In genomic region chr7:3548815-3549214, GRCh38 we compare ENCODE assay signal across 20 cellular contexts.
"Had no signal": no experiment of that assay in that cellular context is flagged by ENCODE, and none has a peak within 500 bp of the region (broad histone marks: within the 10 kb centered on the region; RNA-seq: fewer than 3 reads in every experiment).

No MANE protein-coding gene starts in this region.

- FAIRE-seq: endometrium had no signal

- H3K9me3 ChIP-seq: sigmoid colon, thoracic aorta, upper lobe of right lung had no signal

- ATAC-seq: activated CD4-positive, CD25-positive, alpha-beta regulatory T cell treated with anti-CD3 and anti-CD28 coated beads, Interleukin-2, amount 50 U/mL, for 24 hours; activated naive CD8-positive, alpha-beta T cell treated with anti-CD3 and anti-CD28 coated beads, Interleukin-2, amount 50 U/mL, for 24 hours; stimulated activated naive B cell treated with anti-CD40 and anti-IgM and Interleukin-4, amounts not matched to agents 10 μg/mL and 1 μg/mL and 100 μg/mL, for 72 hours; upper lobe of right lung had no signal

- DNase-seq: activated CD8-positive, alpha-beta memory T cell treated with anti-CD3 and anti-CD28 coated beads for 24 hours; activated CD8-positive, alpha-beta memory T cell treated with anti-CD3 and anti-CD28 coated beads, Interleukin-2, amount 50 U/mL, for 48 hours; activated effector memory CD4-positive, alpha-beta T cell treated with Interleukin-2 at 50 U/mL for 16 hours; activated naive CD4-positive, alpha-beta T cell treated with anti-CD3 and anti-CD28 coated beads, Interleukin-2, amount 10 ng/mL, durations not matched to agents 7 days and 5 days; activated naive CD8-positive, alpha-beta T cell treated with anti-CD3 and anti-CD28 coated beads, Interleukin-2, amount 50 U/mL, for 24 hours; activated T-cell treated with anti-CD3 and anti-CD28 coated beads, Interleukin-2, amount 50 U/mL, for 48 hours; aorta; erythroblast; foreskin melanocyte; hypothalamus; immature natural killer cell; sigmoid colon; stimulated activated naive B cell treated with anti-CD40 and anti-IgM and Interleukin-4, amounts not matched to agents 10 μg/mL and 1 μg/mL and 100 μg/mL, for 72 hours; T-helper 9 cell; upper lobe of right lung had no signal

- H3K36me3 ChIP-seq: sigmoid colon, thoracic aorta, upper lobe of right lung had no signal

- H3K4me1 ChIP-seq: parathyroid adenoma, sigmoid colon, upper lobe of right lung had no signal

- H3K27ac ChIP-seq: coronary artery, parathyroid adenoma, sigmoid colon, thoracic aorta, upper lobe of right lung had no signal

- H3K27me3 ChIP-seq: sigmoid colon, upper lobe of right lung had no signal

- H3K9ac ChIP-seq: parathyroid adenoma had no signal

- H3K4me3 ChIP-seq: coronary artery, sigmoid colon, thoracic aorta, upper lobe of right lung had no signal
